ENCODE assay signal across 2 cellular contexts in the genomic region with DNA sequence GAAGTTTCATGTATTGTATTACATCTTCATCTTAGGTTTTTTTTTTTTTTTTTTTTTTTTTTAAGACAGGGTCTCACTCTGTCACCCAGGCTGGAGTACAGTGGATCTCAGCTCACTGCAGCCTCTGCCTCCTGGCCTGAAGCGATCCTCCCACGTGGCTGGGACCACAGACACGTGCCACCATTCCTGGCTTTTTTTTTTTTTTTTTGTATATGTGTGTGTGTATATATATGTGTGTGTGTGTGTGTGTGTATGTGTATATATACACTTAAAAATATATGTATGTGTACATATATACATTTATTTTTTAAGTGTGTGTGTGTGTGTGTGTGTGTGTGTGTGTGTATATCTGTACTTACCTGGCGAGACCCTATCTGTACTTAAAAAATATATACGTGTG.
A peak's percentile ranks its signal among the peaks of the same experiment; 100 is the strongest.
TF ChIP-seq lines count a peak whose summit lies in the region.

No MANE protein-coding gene starts in this region.

TF ChIP-seq in HEK293, 187 proteins besides CTCF, POLR2A, EP300 and RAD21 (continued from another document):
- TF ChIP-seq, protein P1, sequence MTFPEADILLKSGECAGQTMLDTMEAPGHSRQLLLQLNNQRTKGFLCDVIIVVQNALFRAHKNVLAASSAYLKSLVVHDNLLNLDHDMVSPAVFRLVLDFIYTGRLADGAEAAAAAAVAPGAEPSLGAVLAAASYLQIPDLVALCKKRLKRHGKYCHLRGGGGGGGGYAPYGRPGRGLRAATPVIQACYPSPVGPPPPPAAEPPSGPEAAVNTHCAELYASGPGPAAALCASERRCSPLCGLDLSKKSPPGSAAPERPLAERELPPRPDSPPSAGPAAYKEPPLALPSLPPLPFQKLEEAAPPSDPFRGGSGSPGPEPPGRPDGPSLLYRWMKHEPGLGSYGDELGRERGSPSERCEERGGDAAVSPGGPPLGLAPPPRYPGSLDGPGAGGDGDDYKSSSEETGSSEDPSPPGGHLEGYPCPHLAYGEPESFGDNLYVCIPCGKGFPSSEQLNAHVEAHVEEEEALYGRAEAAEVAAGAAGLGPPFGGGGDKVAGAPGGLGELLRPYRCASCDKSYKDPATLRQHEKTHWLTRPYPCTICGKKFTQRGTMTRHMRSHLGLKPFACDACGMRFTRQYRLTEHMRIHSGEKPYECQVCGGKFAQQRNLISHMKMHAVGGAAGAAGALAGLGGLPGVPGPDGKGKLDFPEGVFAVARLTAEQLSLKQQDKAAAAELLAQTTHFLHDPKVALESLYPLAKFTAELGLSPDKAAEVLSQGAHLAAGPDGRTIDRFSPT (tag by site-specific recombination; IDR thresholded peaks at IDR 0.05) = no peak
- TF ChIP-seq EGR2 (tag by site-specific recombination; IDR thresholded peaks at IDR 0.05; ENCODE audit: low read depth) (0 out of 2 replicates have a peak, but pooled peaks have one; percentile 5), ZNF529 (tag by site-specific recombination; IDR thresholded peaks at IDR 0.05; ENCODE audit: insufficient replicate concordance) (no peak), ZNF16 (tag by site-specific recombination; IDR thresholded peaks at IDR 0.05; ENCODE audit: low read depth) (no peak), OVOL3 (tag by site-specific recombination; IDR thresholded peaks at IDR 0.05) (no peak)
- TF ChIP-seq, protein P2, sequence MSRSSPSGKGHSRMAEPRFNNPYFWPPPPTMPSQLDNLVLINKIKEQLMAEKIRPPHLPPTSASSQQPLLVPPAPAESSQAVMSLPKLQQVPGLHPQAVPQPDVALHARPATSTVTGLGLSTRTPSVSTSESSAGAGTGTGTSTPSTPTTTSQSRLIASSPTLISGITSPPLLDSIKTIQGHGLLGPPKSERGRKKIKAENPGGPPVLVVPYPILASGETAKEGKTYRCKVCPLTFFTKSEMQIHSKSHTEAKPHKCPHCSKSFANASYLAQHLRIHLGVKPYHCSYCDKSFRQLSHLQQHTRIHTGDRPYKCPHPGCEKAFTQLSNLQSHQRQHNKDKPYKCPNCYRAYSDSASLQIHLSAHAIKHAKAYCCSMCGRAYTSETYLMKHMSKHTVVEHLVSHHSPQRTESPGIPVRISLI (tag by site-specific recombination; IDR thresholded peaks at IDR 0.05) = peak; percentile 69
- TF ChIP-seq, protein P3, sequence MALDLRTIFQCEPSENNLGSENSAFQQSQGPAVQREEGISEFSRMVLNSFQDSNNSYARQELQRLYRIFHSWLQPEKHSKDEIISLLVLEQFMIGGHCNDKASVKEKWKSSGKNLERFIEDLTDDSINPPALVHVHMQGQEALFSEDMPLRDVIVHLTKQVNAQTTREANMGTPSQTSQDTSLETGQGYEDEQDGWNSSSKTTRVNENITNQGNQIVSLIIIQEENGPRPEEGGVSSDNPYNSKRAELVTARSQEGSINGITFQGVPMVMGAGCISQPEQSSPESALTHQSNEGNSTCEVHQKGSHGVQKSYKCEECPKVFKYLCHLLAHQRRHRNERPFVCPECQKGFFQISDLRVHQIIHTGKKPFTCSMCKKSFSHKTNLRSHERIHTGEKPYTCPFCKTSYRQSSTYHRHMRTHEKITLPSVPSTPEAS (tag by site-specific recombination; IDR thresholded peaks at IDR 0.05) = peak; percentile 61
TF ChIP-seq in HEK293: peak in this region for 3.

TF ChIP-seq in K562, 482 proteins besides CTCF, POLR2A, EP300 and RAD21 (continued from another document and continues in another):
- TF ChIP-seq, protein P4, sequence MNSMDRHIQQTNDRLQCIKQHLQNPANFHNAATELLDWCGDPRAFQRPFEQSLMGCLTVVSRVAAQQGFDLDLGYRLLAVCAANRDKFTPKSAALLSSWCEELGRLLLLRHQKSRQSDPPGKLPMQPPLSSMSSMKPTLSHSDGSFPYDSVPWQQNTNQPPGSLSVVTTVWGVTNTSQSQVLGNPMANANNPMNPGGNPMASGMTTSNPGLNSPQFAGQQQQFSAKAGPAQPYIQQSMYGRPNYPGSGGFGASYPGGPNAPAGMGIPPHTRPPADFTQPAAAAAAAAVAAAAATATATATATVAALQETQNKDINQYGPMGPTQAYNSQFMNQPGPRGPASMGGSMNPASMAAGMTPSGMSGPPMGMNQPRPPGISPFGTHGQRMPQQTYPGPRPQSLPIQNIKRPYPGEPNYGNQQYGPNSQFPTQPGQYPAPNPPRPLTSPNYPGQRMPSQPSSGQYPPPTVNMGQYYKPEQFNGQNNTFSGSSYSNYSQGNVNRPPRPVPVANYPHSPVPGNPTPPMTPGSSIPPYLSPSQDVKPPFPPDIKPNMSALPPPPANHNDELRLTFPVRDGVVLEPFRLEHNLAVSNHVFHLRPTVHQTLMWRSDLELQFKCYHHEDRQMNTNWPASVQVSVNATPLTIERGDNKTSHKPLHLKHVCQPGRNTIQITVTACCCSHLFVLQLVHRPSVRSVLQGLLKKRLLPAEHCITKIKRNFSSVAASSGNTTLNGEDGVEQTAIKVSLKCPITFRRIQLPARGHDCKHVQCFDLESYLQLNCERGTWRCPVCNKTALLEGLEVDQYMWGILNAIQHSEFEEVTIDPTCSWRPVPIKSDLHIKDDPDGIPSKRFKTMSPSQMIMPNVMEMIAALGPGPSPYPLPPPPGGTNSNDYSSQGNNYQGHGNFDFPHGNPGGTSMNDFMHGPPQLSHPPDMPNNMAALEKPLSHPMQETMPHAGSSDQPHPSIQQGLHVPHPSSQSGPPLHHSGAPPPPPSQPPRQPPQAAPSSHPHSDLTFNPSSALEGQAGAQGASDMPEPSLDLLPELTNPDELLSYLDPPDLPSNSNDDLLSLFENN (IDR thresholded peaks at IDR 0.05; ENCODE audit: low read depth in 2 of 2, low read length in 2 of 2) = no peak
- TF ChIP-seq FIP1L1 (IDR thresholded peaks at IDR 0.05; ENCODE audit: low read depth, low read length, poor library complexity, severe bottlenecking) (no peak), MYC (IDR thresholded peaks at IDR 0.05; ENCODE audit: low read depth, low read length) (peak; percentile 74; the same call in 1 of the 2 replicates), MYC (CRISPR knock-in tag; IDR thresholded peaks at IDR 0.05; ENCODE audit: borderline replicate concordance, low read depth) (no peak), XRCC5 (IDR thresholded peaks at IDR 0.05; ENCODE audit: low read depth, low read length) (no peak), NEUROD1 (IDR thresholded peaks at IDR 0.05; ENCODE audit: borderline replicate concordance, low read depth, low read length, partially characterized antibody) (no peak), ZNF384 (IDR thresholded peaks at IDR 0.05; ENCODE audit: low read depth, low read length) (peak; percentile 71), ZNF224 (CRISPR knock-in tag; IDR thresholded peaks at IDR 0.05) (no peak), SMAD3 (CRISPR knock-in tag; conservative IDR thresholded peaks at IDR 0.05) (no peak), MEIS2 (IDR thresholded peaks at IDR 0.05; ENCODE audit: partially characterized antibody) (no peak), U2AF1 (optimal IDR thresholded peaks at IDR 0.05; ENCODE audit: low read depth, low read length) (no peak), ZC3H11A (IDR thresholded peaks at IDR 0.05; ENCODE audit: low read depth, low read length) (no peak), L3MBTL2 (IDR thresholded peaks at IDR 0.05) (no peak)
- TF ChIP-seq, protein P5, sequence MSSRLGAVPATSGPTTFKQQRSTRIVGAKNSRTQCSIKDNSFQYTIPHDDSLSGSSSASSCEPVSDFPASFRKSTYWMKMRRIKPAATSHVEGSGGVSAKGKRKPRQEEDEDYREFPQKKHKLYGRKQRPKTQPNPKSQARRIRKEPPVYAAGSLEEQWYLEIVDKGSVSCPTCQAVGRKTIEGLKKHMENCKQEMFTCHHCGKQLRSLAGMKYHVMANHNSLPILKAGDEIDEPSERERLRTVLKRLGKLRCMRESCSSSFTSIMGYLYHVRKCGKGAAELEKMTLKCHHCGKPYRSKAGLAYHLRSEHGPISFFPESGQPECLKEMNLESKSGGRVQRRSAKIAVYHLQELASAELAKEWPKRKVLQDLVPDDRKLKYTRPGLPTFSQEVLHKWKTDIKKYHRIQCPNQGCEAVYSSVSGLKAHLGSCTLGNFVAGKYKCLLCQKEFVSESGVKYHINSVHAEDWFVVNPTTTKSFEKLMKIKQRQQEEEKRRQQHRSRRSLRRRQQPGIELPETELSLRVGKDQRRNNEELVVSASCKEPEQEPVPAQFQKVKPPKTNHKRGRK (tag; IDR thresholded peaks at IDR 0.05) = no peak
- TF ChIP-seq, protein P6, sequence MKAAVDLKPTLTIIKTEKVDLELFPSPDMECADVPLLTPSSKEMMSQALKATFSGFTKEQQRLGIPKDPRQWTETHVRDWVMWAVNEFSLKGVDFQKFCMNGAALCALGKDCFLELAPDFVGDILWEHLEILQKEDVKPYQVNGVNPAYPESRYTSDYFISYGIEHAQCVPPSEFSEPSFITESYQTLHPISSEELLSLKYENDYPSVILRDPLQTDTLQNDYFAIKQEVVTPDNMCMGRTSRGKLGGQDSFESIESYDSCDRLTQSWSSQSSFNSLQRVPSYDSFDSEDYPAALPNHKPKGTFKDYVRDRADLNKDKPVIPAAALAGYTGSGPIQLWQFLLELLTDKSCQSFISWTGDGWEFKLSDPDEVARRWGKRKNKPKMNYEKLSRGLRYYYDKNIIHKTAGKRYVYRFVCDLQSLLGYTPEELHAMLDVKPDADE (conservative IDR thresholded peaks at IDR 0.05; ENCODE audit: control insufficient read depth, low read depth, low read length) = no peak
- TF ChIP-seq, protein P7, sequence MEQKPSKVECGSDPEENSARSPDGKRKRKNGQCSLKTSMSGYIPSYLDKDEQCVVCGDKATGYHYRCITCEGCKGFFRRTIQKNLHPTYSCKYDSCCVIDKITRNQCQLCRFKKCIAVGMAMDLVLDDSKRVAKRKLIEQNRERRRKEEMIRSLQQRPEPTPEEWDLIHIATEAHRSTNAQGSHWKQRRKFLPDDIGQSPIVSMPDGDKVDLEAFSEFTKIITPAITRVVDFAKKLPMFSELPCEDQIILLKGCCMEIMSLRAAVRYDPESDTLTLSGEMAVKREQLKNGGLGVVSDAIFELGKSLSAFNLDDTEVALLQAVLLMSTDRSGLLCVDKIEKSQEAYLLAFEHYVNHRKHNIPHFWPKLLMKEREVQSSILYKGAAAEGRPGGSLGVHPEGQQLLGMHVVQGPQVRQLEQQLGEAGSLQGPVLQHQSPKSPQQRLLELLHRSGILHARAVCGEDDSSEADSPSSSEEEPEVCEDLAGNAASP (IDR thresholded peaks at IDR 0.05) = no peak
- TF ChIP-seq, protein P8, sequence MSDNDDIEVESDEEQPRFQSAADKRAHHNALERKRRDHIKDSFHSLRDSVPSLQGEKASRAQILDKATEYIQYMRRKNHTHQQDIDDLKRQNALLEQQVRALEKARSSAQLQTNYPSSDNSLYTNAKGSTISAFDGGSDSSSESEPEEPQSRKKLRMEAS (CRISPR knock-in tag; IDR thresholded peaks at IDR 0.05) = peak; percentile 66
- TF ChIP-seq, protein P9, sequence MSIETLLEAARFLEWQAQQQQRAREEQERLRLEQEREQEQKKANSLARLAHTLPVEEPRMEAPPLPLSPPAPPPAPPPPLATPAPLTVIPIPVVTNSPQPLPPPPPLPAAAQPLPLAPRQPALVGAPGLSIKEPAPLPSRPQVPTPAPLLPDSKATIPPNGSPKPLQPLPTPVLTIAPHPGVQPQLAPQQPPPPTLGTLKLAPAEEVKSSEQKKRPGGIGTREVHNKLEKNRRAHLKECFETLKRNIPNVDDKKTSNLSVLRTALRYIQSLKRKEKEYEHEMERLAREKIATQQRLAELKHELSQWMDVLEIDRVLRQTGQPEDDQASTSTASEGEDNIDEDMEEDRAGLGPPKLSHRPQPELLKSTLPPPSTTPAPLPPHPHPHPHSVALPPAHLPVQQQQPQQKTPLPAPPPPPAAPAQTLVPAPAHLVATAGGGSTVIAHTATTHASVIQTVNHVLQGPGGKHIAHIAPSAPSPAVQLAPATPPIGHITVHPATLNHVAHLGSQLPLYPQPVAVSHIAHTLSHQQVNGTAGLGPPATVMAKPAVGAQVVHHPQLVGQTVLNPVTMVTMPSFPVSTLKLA (conservative IDR thresholded peaks at IDR 0.05) = peak; percentile 59
- TF ChIP-seq, protein P10, sequence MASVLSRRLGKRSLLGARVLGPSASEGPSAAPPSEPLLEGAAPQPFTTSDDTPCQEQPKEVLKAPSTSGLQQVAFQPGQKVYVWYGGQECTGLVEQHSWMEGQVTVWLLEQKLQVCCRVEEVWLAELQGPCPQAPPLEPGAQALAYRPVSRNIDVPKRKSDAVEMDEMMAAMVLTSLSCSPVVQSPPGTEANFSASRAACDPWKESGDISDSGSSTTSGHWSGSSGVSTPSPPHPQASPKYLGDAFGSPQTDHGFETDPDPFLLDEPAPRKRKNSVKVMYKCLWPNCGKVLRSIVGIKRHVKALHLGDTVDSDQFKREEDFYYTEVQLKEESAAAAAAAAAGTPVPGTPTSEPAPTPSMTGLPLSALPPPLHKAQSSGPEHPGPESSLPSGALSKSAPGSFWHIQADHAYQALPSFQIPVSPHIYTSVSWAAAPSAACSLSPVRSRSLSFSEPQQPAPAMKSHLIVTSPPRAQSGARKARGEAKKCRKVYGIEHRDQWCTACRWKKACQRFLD (CRISPR knock-in tag; IDR thresholded peaks at IDR 0.05) = no peak
- TF ChIP-seq, protein P11, sequence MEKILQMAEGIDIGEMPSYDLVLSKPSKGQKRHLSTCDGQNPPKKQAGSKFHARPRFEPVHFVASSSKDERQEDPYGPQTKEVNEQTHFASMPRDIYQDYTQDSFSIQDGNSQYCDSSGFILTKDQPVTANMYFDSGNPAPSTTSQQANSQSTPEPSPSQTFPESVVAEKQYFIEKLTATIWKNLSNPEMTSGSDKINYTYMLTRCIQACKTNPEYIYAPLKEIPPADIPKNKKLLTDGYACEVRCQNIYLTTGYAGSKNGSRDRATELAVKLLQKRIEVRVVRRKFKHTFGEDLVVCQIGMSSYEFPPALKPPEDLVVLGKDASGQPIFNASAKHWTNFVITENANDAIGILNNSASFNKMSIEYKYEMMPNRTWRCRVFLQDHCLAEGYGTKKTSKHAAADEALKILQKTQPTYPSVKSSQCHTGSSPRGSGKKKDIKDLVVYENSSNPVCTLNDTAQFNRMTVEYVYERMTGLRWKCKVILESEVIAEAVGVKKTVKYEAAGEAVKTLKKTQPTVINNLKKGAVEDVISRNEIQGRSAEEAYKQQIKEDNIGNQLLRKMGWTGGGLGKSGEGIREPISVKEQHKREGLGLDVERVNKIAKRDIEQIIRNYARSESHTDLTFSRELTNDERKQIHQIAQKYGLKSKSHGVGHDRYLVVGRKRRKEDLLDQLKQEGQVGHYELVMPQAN (IDR thresholded peaks at IDR 0.05; ENCODE audit: borderline replicate concordance) = peak; percentile 25; the same call in 1 of the 2 replicates
- TF ChIP-seq, protein P12, sequence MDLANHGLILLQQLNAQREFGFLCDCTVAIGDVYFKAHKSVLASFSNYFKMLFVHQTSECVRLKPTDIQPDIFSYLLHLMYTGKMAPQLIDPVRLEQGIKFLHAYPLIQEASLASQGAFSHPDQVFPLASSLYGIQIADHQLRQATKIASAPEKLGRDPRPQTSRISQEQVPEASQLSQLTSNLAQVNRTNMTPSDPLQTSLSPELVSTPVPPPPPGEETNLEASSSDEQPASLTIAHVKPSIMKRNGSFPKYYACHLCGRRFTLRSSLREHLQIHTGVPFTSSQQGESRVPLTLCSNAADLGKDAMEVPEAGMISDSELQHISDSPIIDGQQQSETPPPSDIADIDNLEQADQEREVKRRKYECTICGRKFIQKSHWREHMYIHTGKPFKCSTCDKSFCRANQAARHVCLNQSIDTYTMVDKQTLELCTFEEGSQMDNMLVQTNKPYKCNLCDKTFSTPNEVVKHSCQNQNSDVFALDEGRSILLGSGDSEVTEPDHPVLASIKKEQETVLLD (IDR thresholded peaks at IDR 0.05) = no peak
- TF ChIP-seq, protein P13, sequence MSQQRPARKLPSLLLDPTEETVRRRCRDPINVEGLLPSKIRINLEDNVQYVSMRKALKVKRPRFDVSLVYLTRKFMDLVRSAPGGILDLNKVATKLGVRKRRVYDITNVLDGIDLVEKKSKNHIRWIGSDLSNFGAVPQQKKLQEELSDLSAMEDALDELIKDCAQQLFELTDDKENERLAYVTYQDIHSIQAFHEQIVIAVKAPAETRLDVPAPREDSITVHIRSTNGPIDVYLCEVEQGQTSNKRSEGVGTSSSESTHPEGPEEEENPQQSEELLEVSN (IDR thresholded peaks at IDR 0.05; ENCODE audit: borderline replicate concordance in 1 of 2, extremely low read depth in 1 of 2, insufficient read depth in 1 of 2, insufficient read length in 1 of 2, low read depth in 1 of 2, low read length in 1 of 2, poor library complexity in 1 of 2, severe bottlenecking in 1 of 2) = peak in 1 of 2 experiments; percentile 47
